In the genomic region with DNA sequence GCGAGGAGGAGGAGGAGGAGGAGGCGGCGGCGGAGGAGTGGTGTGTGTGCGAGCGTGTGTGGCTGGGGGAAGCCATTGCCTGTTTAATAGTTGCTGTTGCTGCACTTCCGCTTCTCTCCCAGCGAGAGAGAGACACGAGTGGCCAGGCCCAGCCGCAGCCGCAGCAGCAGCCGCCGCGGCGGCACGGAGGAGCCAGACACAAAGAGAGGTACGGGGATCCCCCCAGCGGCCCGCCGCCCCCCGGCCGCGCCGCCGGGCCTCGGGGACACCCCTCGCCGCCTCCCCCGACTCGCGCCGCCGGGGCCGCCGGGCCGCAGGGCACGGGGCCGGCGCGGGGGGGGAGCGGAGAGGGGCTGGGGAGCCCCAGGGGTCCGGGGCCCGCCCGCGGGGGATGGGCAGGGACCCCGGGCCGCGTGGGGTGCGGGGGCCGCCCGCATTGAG, we compare ENCODE assay signal across 8 cellular contexts. TPM values are rescaled to one million over a fixed set of nuclear protein-coding genes. Genes with fewer than 3 reads are reported as not detected.
A peak's percentile ranks its signal among the peaks of the same experiment; 100 is the strongest.
DNase-seq lines count a peak whose midpoint lies in the region; ATAC-seq and TF ChIP-seq lines count a peak whose summit lies in the region.

A gene (plus strand): TSS at position 75 of the 441 bp plus-strand sequence. CDS start 1,315 bp downstream, outside the sequence.

- no peaks in the 10 kb centered on the region for H3K9me2 ChIP-seq in hepatocyte (replicated peaks; ENCODE audit: insufficient read depth)

- intact Hi-C loops in sciatic nerve (cut with DNase I) = no loop called here

- TF ChIP-seq CTCF in astrocyte of the cerebellum (IDR thresholded peaks at IDR 0.05; ENCODE audit: low read depth, low read length, missing control alignments) (no peak), hepatocyte (IDR thresholded peaks at IDR 0.05; ENCODE audit: poor library complexity) (no peak)

- H3K4me3 ChIP-seq in astrocyte of the cerebellum (ENCODE audit: low read depth, low read length) = peak within 1 kb of the TSS; percentile 63
- peak within 1 kb of the TSS; percentile 96 for H3K4me3 ChIP-seq in hepatocyte

- H3K27ac ChIP-seq in hepatocyte = peak within 1 kb of the TSS; percentile 81

- H3K27me3 ChIP-seq in hepatocyte = no peaks in the 10 kb centered on the region

- peaks cover 10% of the 10 kb centered on the region for H4K20me1 ChIP-seq in hepatocyte (ENCODE audit: insufficient read depth, poor library complexity, severe bottlenecking)

- H3K4me2 ChIP-seq in hepatocyte = peak within 1 kb of the TSS; percentile 96

- H3K4me1 ChIP-seq in hepatocyte (ENCODE audit: insufficient read depth) = peaks cover 34% of the 10 kb centered on the region

- H3K36me3 ChIP-seq in hepatocyte (replicated peaks; ENCODE audit: insufficient read depth, low read depth) = no peaks in the 10 kb centered on the region

- peak within 1 kb of the TSS; percentile 99 for H2AFZ ChIP-seq in hepatocyte

- H3K9me3 ChIP-seq in hepatocyte (ENCODE audit: low read depth) = no peaks in the 10 kb centered on the region

- peak; percentile 26 for DNase-seq in GM04503 (ENCODE audit: low read depth)
- peak; percentile 80 for DNase-seq in KBM-7
- peak; percentile 64 for DNase-seq in T-helper 9 cell
- peak; percentile 40 for DNase-seq in astrocyte of the cerebellum (ENCODE audit: low read depth)
- peak; percentile 79 for DNase-seq in hepatocyte (ENCODE audit: low spot score)
- peak; percentile 84 for DNase-seq in sciatic nerve (ENCODE audit: low spot score)
- no peak for DNase-seq in NCI-H1930 (lab: John Stamatoyannopoulos, UW)

- 0% methylated on average over 2 of the region's 51 CpGs for WGBS in hepatocyte (ENCODE audit: low lambda C conversion rate, missing lambda C conversion rate)

- in situ Hi-C loops in KBM-7 (cut with MboI; ENCODE audit: low pct_unique_long_range_greater_than_20kb, low sequenced_read_pairs) (no loop called here), astrocyte of the cerebellum (cut with HindIII; ENCODE audit: low sequenced_read_pairs) (no loop called here)

- peaks cover 44% of the 10 kb centered on the region for H3K79me2 ChIP-seq in hepatocyte

- ATAC-seq in GM21717 (IDR thresholded peaks at IDR 0.05; ENCODE audit: unreplicated experiment) (peak; percentile 74), sciatic nerve (peak; percentile 81)

RNA-seq across cellular contexts. Expression of the gene that starts here (rescaled TPM):
- total RNA-seq in hepatocyte (174 and 179 TPM in 2 replicates), sciatic nerve (152 TPM)
- polyA plus RNA-seq in hepatocyte = 13.9 and 20.8 TPM in 2 replicates

Comparison
In these comparisons a context has a peak if more than half of its experiments do, and no peak if none do; other contexts are left out.
1. DNase-seq: peak in GM04503 (single experiment), KBM-7 (single experiment), T-helper 9 cell (single experiment), astrocyte of the cerebellum (single experiment), hepatocyte (single experiment) and sciatic nerve (single experiment); none in NCI-H1930 (0 of 2).